ENCODE assay signal across 8 cellular contexts in genomic region chr1:35192056-35192852, GRCh38. TPM values are rescaled to one million over a fixed set of nuclear protein-coding genes. Genes with fewer than 3 reads are reported as not detected.
A peak's percentile ranks its signal among the peaks of the same experiment; 100 is the strongest.
DNase-seq lines count a peak whose midpoint lies in the region; ATAC-seq and TF ChIP-seq lines count a peak whose summit lies in the region.

No MANE protein-coding gene starts in this region.

- peaks cover 11% of the 10 kb centered on the region; the same call in 1 of the 2 replicates for H3K4me1 ChIP-seq in MM.1S (ENCODE audit: low read length)
- H3K4me1 ChIP-seq in suprapubic skin: peaks cover 48% of the 10 kb centered on the region

- no peak overlapping the region for H2AFZ ChIP-seq in MM.1S (ENCODE audit: low read length)

- H3K79me2 ChIP-seq in MM.1S (ENCODE audit: low read length): peaks cover 56% of the 10 kb centered on the region

- H4K20me1 ChIP-seq in MM.1S (ENCODE audit: insufficient read depth, low read length): peaks cover 45% of the 10 kb centered on the region

- H3K9me3 Mint-ChIP-seq in activated naive CD4-positive, alpha-beta T cell treated with anti-CD3 and anti-CD28 coated beads, Interleukin-2, amount 10 ng/mL, durations not matched to agents 7 days and 5 days: no peaks in the 10 kb centered on the region

- TF ChIP-seq EP300 in suprapubic skin (IDR thresholded peaks at IDR 0.05): no peak

- H3K4me3 ChIP-seq in MM.1S (ENCODE audit: low read length): peak overlapping the region; percentile 86
- peak overlapping the region; percentile 91 for H3K4me3 ChIP-seq in suprapubic skin

- H3K27me3 ChIP-seq in MM.1S (replicated peaks; ENCODE audit: insufficient read depth, low read length): no peaks in the 10 kb centered on the region
- H3K27me3 ChIP-seq in suprapubic skin: no peaks in the 10 kb centered on the region

- H3K27ac Mint-ChIP-seq in activated naive CD4-positive, alpha-beta T cell treated with anti-CD3 and anti-CD28 coated beads, Interleukin-2, amount 10 ng/mL, durations not matched to agents 7 days and 5 days: peak overlapping the region; percentile 99

- DNase-seq in DMS53 (lab: John Stamatoyannopoulos, UW) (peak; percentile 91), GOT3 (lab: John Stamatoyannopoulos, UW) (peak; percentile 65), MM.1S (peak; percentile 80), SK-N-DZ (ENCODE audit: low spot score) (peak; percentile 50), globus pallidus (ENCODE audit: low spot score) (peak; percentile 75), omental fat pad (ENCODE audit: low spot score) (peak; percentile 73), suprapubic skin (ENCODE audit: low spot score in 2 of 2) (peak; percentile 90)
- DNase-seq in activated naive CD4-positive, alpha-beta T cell treated with anti-CD3 and anti-CD28 coated beads, Interleukin-2, amount 10 ng/mL, durations not matched to agents 7 days and 5 days: peak; percentile 90

- H3K9me3 ChIP-seq in MM.1S (replicated peaks; ENCODE audit: insufficient read depth, low read length) (no peaks in the 10 kb centered on the region), suprapubic skin (no peaks in the 10 kb centered on the region)

- H3K27ac ChIP-seq in MM.1S (ENCODE audit: low read length) (peak overlapping the region; percentile 90), suprapubic skin (peak overlapping the region; percentile 98)

- no peaks in the 10 kb centered on the region for H3K27me3 Mint-ChIP-seq in activated naive CD4-positive, alpha-beta T cell treated with anti-CD3 and anti-CD28 coated beads, Interleukin-2, amount 10 ng/mL, durations not matched to agents 7 days and 5 days

- peak overlapping the region; percentile 15; the same call in 1 of the 2 replicates for H3K4me2 ChIP-seq in MM.1S (ENCODE audit: low read depth, low read length)

- H3K4me1 Mint-ChIP-seq in activated naive CD4-positive, alpha-beta T cell treated with anti-CD3 and anti-CD28 coated beads, Interleukin-2, amount 10 ng/mL, durations not matched to agents 7 days and 5 days: peaks cover 56% of the 10 kb centered on the region

- WGBS in suprapubic skin: 0% methylated on average over 15 of the region's 94 CpGs

- CTCF ChIA-PET in activated naive CD4-positive, alpha-beta T cell treated with anti-CD3 and anti-CD28 coated beads, Interleukin-2, amount 10 ng/mL, durations not matched to agents 7 days and 5 days (lab: Charles Lee): interaction anchor here (1.6 kb wide), 1 partner anchor 10 kb away, joined by 8 read pairs; no protein-coding TSS in a partner anchor

- H3K36me3 ChIP-seq in MM.1S (replicated peaks; ENCODE audit: insufficient read depth, low read length) (peaks cover 16% of the 10 kb centered on the region), suprapubic skin (peaks cover 38% of the 10 kb centered on the region)

- peaks cover 9% of the 10 kb centered on the region; the same call in 1 of the 2 replicates for H3F3A ChIP-seq in MM.1S (ENCODE audit: insufficient read depth, low read length)

- ATAC-seq in omental fat pad (ENCODE audit: low FRiP score): peak; percentile 55

- peaks cover 51% of the 10 kb centered on the region for H3K36me3 Mint-ChIP-seq in activated naive CD4-positive, alpha-beta T cell treated with anti-CD3 and anti-CD28 coated beads, Interleukin-2, amount 10 ng/mL, durations not matched to agents 7 days and 5 days

- peak in 1 of 2 donors; percentile 77 for TF ChIP-seq POLR2A in suprapubic skin (IDR thresholded peaks at IDR 0.05)

- TF ChIP-seq CTCF in MM.1S (IDR thresholded peaks at IDR 0.05; ENCODE audit: low read length) (no peak), omental fat pad (IDR thresholded peaks at IDR 0.05) (no peak), suprapubic skin (IDR thresholded peaks at IDR 0.05) (peak in 1 of 2 donors; percentile 34)

- H3K9me2 ChIP-seq in MM.1S (replicated peaks; ENCODE audit: insufficient read depth, low read length): no peaks in the 10 kb centered on the region

- H3K9ac ChIP-seq in MM.1S (ENCODE audit: low read length): peak overlapping the region; percentile 95

- H3K4me3 Mint-ChIP-seq in activated naive CD4-positive, alpha-beta T cell treated with anti-CD3 and anti-CD28 coated beads, Interleukin-2, amount 10 ng/mL, durations not matched to agents 7 days and 5 days: peak overlapping the region; percentile 95

RNA-seq across cellular contexts. Expression of gene SFPQ, which starts 0.7 kb away (rescaled TPM):
- polyA plus RNA-seq in SK-N-DZ (2014; cell fraction: cytosol; rRNA removed): 364 and 419 TPM in 2 replicates
- 550 and 751 TPM in 2 replicates for polyA plus RNA-seq in SK-N-DZ (2014; cell fraction: nucleus; rRNA removed)
- total RNA-seq in omental fat pad (100 to 1,000 TPM; 182 to 432 (median 259) TPM), suprapubic skin (100 to 1,000 TPM; 136 to 365 (median 191) TPM)

Comparison
In these comparisons a context has a peak if more than half of its experiments do, and no peak if none do; other contexts are left out.
1. Peak in every context shown above with its lines: DNase-seq, ATAC-seq, H3K4me3 ChIP-seq and H3K27ac ChIP-seq.